15 cellular contexts compared by ENCODE assay signal in the genomic region with DNA sequence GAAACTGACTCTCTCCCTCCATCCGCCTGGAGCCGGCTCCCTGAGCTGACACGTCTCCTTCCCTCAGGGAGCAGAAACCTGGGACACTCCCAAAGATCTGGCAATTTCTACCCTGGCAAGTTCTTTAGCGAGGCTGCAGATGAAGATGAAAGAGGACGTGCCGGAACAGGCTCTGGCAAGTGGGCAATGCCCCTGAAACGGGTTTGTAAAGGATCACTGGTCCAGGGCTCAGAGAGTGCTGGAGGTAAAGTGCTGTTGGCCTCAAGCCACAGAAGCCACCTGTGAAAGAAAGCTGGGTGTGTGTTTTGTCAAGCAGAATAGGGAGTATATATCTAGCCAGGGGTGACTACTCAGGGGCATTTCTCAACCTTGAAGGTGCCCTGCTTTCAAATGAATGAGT.
"Had no signal": no experiment of that assay in that cellular context is flagged by ENCODE, and none has a peak within 500 bp of the region (broad histone marks: within the 10 kb centered on the region; RNA-seq: fewer than 3 reads in every experiment).

No MANE protein-coding gene starts in this region.

- ATAC-seq: naive thymus-derived CD4-positive, alpha-beta T cell; stimulated activated naive CD8-positive, alpha-beta T cell treated with anti-CD3 and anti-CD28 coated beads, Interleukin-15, amount 100 ng/mL, for 72 hours had no signal

- H3K4me1 ChIP-seq: adrenal gland, uterus had no signal

- H3K9me3 ChIP-seq: adrenal gland, neutrophil, uterus had no signal

- H3K27me3 Mint-ChIP-seq: activated B cell treated with CpG ODN at 0.5 μM for 24 hours; naive thymus-derived CD4-positive, alpha-beta T cell; stimulated activated naive CD8-positive, alpha-beta T cell treated with anti-CD3 and anti-CD28 coated beads, Interleukin-15, amount 100 ng/mL, for 72 hours had no signal

- DNase-seq: activated B cell treated with CpG ODN at 0.5 μM for 24 hours; activated CD4-positive, alpha-beta T cell treated with anti-CD3 and anti-CD28 coated beads, Interleukin-2, amount 50 U/mL, for 1 hour; activated naive CD4-positive, alpha-beta T cell treated with anti-CD3 and anti-CD28 coated beads, Interleukin-2, amount 50 U/mL, for 16 hours; adrenal gland; cortex of kidney; effector memory CD4-positive, alpha-beta T cell; glutamatergic neuron; naive thymus-derived CD4-positive, alpha-beta T cell; stimulated activated CD4-positive, alpha-beta T cell treated with anti-CD3 and anti-CD28 coated beads, Interleukin-4, amount 100 ng/mL, for 4 hours; stimulated activated naive CD8-positive, alpha-beta T cell treated with anti-CD3 and anti-CD28 coated beads, Interleukin-15, amount 100 ng/mL, for 72 hours; uterus had no signal

- H3K9me3 Mint-ChIP-seq: activated B cell treated with CpG ODN at 0.5 μM for 24 hours; activated T-helper 2 cell treated with anti-CD3 and anti-CD28 coated beads, Interferon-gamma antibody, Interleukin-2, Interleukin-4, amounts not matched to agents 10 μg/mL and 5 μg/mL and 100 μg/mL, durations not matched to agents 14 hours and 24 hours and 36 hours; central memory CD8-positive, alpha-beta T cell; naive thymus-derived CD4-positive, alpha-beta T cell; stimulated activated naive CD8-positive, alpha-beta T cell treated with anti-CD3 and anti-CD28 coated beads, Interleukin-15, amount 100 ng/mL, for 72 hours had no signal

- H3K27ac ChIP-seq: adrenal gland, neutrophil, uterus had no signal

- H3K36me3 ChIP-seq: adrenal gland, neutrophil, uterus had no signal

- H3K27ac Mint-ChIP-seq: activated B cell treated with CpG ODN at 0.5 μM for 24 hours; activated T-helper 2 cell treated with anti-CD3 and anti-CD28 coated beads, Interferon-gamma antibody, Interleukin-2, Interleukin-4, amounts not matched to agents 10 μg/mL and 5 μg/mL and 100 μg/mL, durations not matched to agents 14 hours and 24 hours and 36 hours; naive thymus-derived CD4-positive, alpha-beta T cell; stimulated activated naive CD8-positive, alpha-beta T cell treated with anti-CD3 and anti-CD28 coated beads, Interleukin-15, amount 100 ng/mL, for 72 hours had no signal

- H3K4me1 Mint-ChIP-seq: activated B cell treated with CpG ODN at 0.5 μM for 24 hours; central memory CD8-positive, alpha-beta T cell; naive thymus-derived CD4-positive, alpha-beta T cell; stimulated activated naive CD8-positive, alpha-beta T cell treated with anti-CD3 and anti-CD28 coated beads, Interleukin-15, amount 100 ng/mL, for 72 hours had no signal

- H3K4me3 Mint-ChIP-seq: activated B cell treated with CpG ODN at 0.5 μM for 24 hours; central memory CD8-positive, alpha-beta T cell; naive thymus-derived CD4-positive, alpha-beta T cell; stimulated activated naive CD8-positive, alpha-beta T cell treated with anti-CD3 and anti-CD28 coated beads, Interleukin-15, amount 100 ng/mL, for 72 hours had no signal

- H3K4me3 ChIP-seq: adrenal gland, lung, uterus had no signal

- H3K36me3 Mint-ChIP-seq: naive thymus-derived CD4-positive, alpha-beta T cell had no signal

- H3K27me3 ChIP-seq: neutrophil, uterus had no signal
